8 cellular contexts compared by ENCODE assay signal in genomic region chr10:110074298-110074697, GRCh38.
DNase-seq lines count a peak whose midpoint lies in the region; FAIRE-seq and TF ChIP-seq lines count a peak whose summit lies in the region.

No MANE protein-coding gene starts in this region.

- H3K36me3 Mint-ChIP-seq in osteocyte (ENCODE audit: unreplicated experiment): no peaks in the 10 kb centered on the region

- no peaks in the 10 kb centered on the region for H3K27me3 Mint-ChIP-seq in osteocyte (ENCODE audit: unreplicated experiment)

- H3K4me1 Mint-ChIP-seq in osteocyte (ENCODE audit: unreplicated experiment): peaks cover 72% of the 10 kb centered on the region

- no peak overlapping the region for H3K4me3 Mint-ChIP-seq in osteocyte (ENCODE audit: unreplicated experiment)

- intact Hi-C loops in dorsolateral prefrontal cortex (cut with DNase I): loop anchor here in 1 of 2 donors (5.0 kb wide), 1 partner anchor 483 kb away; no protein-coding TSS in a partner anchor

- DNase-seq in GM18507 (ENCODE audit: extremely low spot score, insufficient read length, low read depth): no peak
- DNase-seq in NOMO-1 treated with DMSO at 0.1 percent for 48 hours (lab: John Stamatoyannopoulos, UW; ENCODE audit: unreplicated experiment): peak; percentile 57
- DNase-seq in dorsolateral prefrontal cortex: no peak
- DNase-seq in osteocyte (ENCODE audit: extremely low spot score, unreplicated experiment): no peak
- no peak for DNase-seq in NCI-H1694 (lab: John Stamatoyannopoulos, UW)
- DNase-seq in LoVo (ENCODE audit: low spot score): no peak
- no peak for DNase-seq in mesenteric fat pad (ENCODE audit: low spot score)
- no peak for DNase-seq in stimulated activated CD4-positive, alpha-beta T cell treated with anti-CD3 and anti-CD28 coated beads, Interleukin-1b, Interleukin-23, amount 100 ng/mL, for 48 hours

- H3K9me3 Mint-ChIP-seq in osteocyte (ENCODE audit: unreplicated experiment): no peaks in the 10 kb centered on the region

- no peak overlapping the region for H3K4me3 ChIP-seq in dorsolateral prefrontal cortex

- peak overlapping the region in 51 of 59 donors; percentile 14 to 98 (median 91) for H3K27ac ChIP-seq in dorsolateral prefrontal cortex

- no peak for TF ChIP-seq CTCF in dorsolateral prefrontal cortex (IDR thresholded peaks at IDR 0.05 in 54 of 56, conservative IDR thresholded peaks at IDR 0.05 in 2 of 56; ENCODE audit: low read depth in 1 of 56, partially characterized antibody in 56 of 56)
- TF ChIP-seq CTCF in osteocyte (IDR thresholded peaks at IDR 0.05): no peak

- H3K27ac Mint-ChIP-seq in osteocyte (ENCODE audit: unreplicated experiment): peak overlapping the region; percentile 82

- H3K27me3 ChIP-seq in dorsolateral prefrontal cortex: no peaks in the 10 kb centered on the region

- FAIRE-seq in GM18507 (lab: Jason Lieb, UNC): peak; percentile 74
